In genomic region chr14:89793367-89793716, GRCh38 we compare ENCODE assay signal across 27 cellular contexts.
DNase-seq lines count a peak whose midpoint lies in the region; ATAC-seq and TF ChIP-seq lines count a peak whose summit lies in the region.
"Had no signal": no experiment of that assay in that cellular context is flagged by ENCODE, and none has a peak within 500 bp of the region (broad histone marks: within the 10 kb centered on the region; RNA-seq: fewer than 3 reads in every experiment).

No MANE protein-coding gene starts in this region.

- H3K4me1 ChIP-seq in heart right ventricle (peaks cover 0 to 8% (median 0%) of the 10 kb centered on the region in 9 donors), sigmoid colon (no peaks in the 10 kb centered on the region), urinary bladder (ENCODE audit: insufficient read depth) (no peaks in the 10 kb centered on the region)
- H3K4me1 ChIP-seq: BLaER1, Caco-2 had no signal

- peak in 2 of 8 donors; percentile 11 to 38 for ATAC-seq in heart right ventricle
- ATAC-seq in Right ventricle myocardium superior (ENCODE audit: poor library complexity), result no peak
- ATAC-seq in GM19324 (IDR thresholded peaks at IDR 0.05; ENCODE audit: low FRiP score, unreplicated experiment), result no peak
- ATAC-seq in GM21360 (IDR thresholded peaks at IDR 0.05; ENCODE audit: unreplicated experiment), result no peak
- ATAC-seq: GM12878 had no signal

- TF ChIP-seq CTCF in heart right ventricle (IDR thresholded peaks at IDR 0.05), result no peak
- TF ChIP-seq CTCF in sigmoid colon (IDR thresholded peaks at IDR 0.05), result no peak

- 82 to 87% methylated on average over 2 of the region's 2 CpGs for WGBS in heart right ventricle, 2 donors
- 67 to 96% (median 74%) methylated on average over 2 of the region's 2 CpGs for WGBS in adipose tissue, 3 donors
- 85 to 92% methylated on average over 2 of the region's 2 CpGs for WGBS in sigmoid colon, 2 donors
- 82% methylated on average over 2 of the region's 2 CpGs for WGBS in urinary bladder

- H3K4me3 ChIP-seq in heart right ventricle (no peak overlapping the region), sigmoid colon (no peak overlapping the region), urinary bladder (ENCODE audit: low read depth, low read length) (no peak overlapping the region)
- H3K4me3 ChIP-seq: BLaER1, GM12878, PC-9, SJSA1 had no signal

- intact Hi-C loops in heart right ventricle (cut with DNase I), result no loop called here
- intact Hi-C loops in Right ventricle myocardium superior (cut with DNase I), result no loop called here
- intact Hi-C loops in sigmoid colon (cut with DNase I), result no loop called here

- H3K27ac ChIP-seq in heart right ventricle (peak overlapping the region in 7 of 10 donors; percentile 12 to 56 (median 43)), adipose tissue (ENCODE audit: low read depth, low read length) (peak overlapping the region; percentile 26), sigmoid colon (peak overlapping the region in 3 of 4 donors; percentile 16 to 63 (median 22)), urinary bladder (ENCODE audit: low read depth) (peak overlapping the region; percentile 3)
- H3K27ac ChIP-seq: 22Rv1, BLaER1, PC-9, SJSA1 had no signal

- H3K27me3 ChIP-seq in heart right ventricle (no peaks in the 10 kb centered on the region), sigmoid colon (no peaks in the 10 kb centered on the region)
- H3K27me3 ChIP-seq: BLaER1, SJSA1 had no signal

- TF ChIP-seq EP300 in sigmoid colon (IDR thresholded peaks at IDR 0.05), result no peak

- no peaks in the 10 kb centered on the region for H3K36me3 ChIP-seq in heart right ventricle
- H3K36me3 ChIP-seq in sigmoid colon, result no peaks in the 10 kb centered on the region
- H3K36me3 ChIP-seq in urinary bladder (ENCODE audit: insufficient read depth), result no peaks in the 10 kb centered on the region
- H3K36me3 ChIP-seq: BLaER1, SJSA1 had no signal

- no peak for TF ChIP-seq POLR2A in sigmoid colon (IDR thresholded peaks at IDR 0.05)

- H3K9me3 ChIP-seq in heart right ventricle (no peaks in the 10 kb centered on the region), sigmoid colon (no peaks in the 10 kb centered on the region)
- H3K9me3 ChIP-seq: BLaER1, Caco-2, SJSA1 had no signal

- DNase-seq in heart right ventricle (no peak), Right ventricle myocardium superior (no peak), sigmoid colon (no peak), middle frontal gyrus (ENCODE audit: extremely low spot score, low spot score) (no peak)
- DNase-seq: ACHN; Caco-2; CD4-positive, alpha-beta T cell; DMS 273 treated with DMSO at 0.1 percent for 48 hours; DMS79 treated with DMSO at 0.1 percent for 48 hours; GOT3; HCEC 1CT; Karpas-422; MV-4-11; NCI-H1105 treated with DMSO at 0.1 percent for 48 hours; NCI-H2029 treated with DMSO at 0.1 percent for 48 hours; NCI-H226; NCI-H510A treated with DMSO at 0.1 percent for 48 hours; NCI-H748 treated with DMSO at 0.1 percent for 48 hours; PC-9 had no signal
